9 cellular contexts compared by ENCODE assay signal in genomic region chr12:6635375-6635855, GRCh38. TPM values are rescaled to one million over a fixed set of nuclear protein-coding genes. Genes with fewer than 3 reads are reported as not detected.
DNase-seq lines count a peak whose midpoint lies in the region; ATAC-seq, FAIRE-seq and TF ChIP-seq lines count a peak whose summit lies in the region.
"Had no signal": no experiment of that assay in that cellular context is flagged by ENCODE, and none has a peak within 500 bp of the region (broad histone marks: within the 10 kb centered on the region; RNA-seq: fewer than 3 reads in every experiment).

No MANE protein-coding gene starts in this region.

- no peak overlapping the region for H2BK20ac ChIP-seq in H1 (ENCODE audit: low read length)

- DNase-seq in left ventricle myocardium inferior (no peak), right cardiac atrium (no peak), UCSD-AML1 (lab: John Stamatoyannopoulos, UW; ENCODE audit: unreplicated experiment) (peak; percentile 57), H1 (ENCODE audit: low read depth in 1 of 2, low spot score in 2 of 2) (no peak), cortex of kidney (lab: John Stamatoyannopoulos, UW) (no peak), foreskin melanocyte (no peak)
- DNase-seq in stimulated activated CD8-positive, alpha-beta memory T cell treated with anti-CD3 and anti-CD28 coated beads, Interleukin-7, amount 100 ng/mL, for 24 hours (ENCODE audit: low read depth) = peak; percentile 50

- TF ChIP-seq RAD21 in H1 (IDR thresholded peaks at IDR 0.05 in 1 of 2, conservative IDR thresholded peaks at IDR 0.05 in 1 of 2; ENCODE audit: low read depth in 2 of 2, low read length in 2 of 2) = no peak

- H3K56ac ChIP-seq in H1 (replicated peaks; ENCODE audit: insufficient read length, low read depth, low read length) = no peak overlapping the region

- peaks cover 20% of the 10 kb centered on the region for H3K4me1 ChIP-seq in left ventricle myocardium inferior
- H3K4me1 ChIP-seq in right cardiac atrium (ENCODE audit: control insufficient read depth, insufficient read depth, low read length) = peaks cover 2% of the 10 kb centered on the region
- peaks cover 0 to 11% (median 2%) of the 10 kb centered on the region in 4 experiments; a peak in 5 of 7 replicates for H3K4me1 ChIP-seq in H1 (replicated peaks in 1 of 4; ENCODE audit: control insufficient read depth in 3 of 4, insufficient read depth in 4 of 4, low read length in 3 of 4)

- H3K36me3 ChIP-seq in left ventricle myocardium inferior = no peaks in the 10 kb centered on the region
- H3K36me3 ChIP-seq in H1 (ENCODE audit: control insufficient read depth in 2 of 4, insufficient read depth in 4 of 4, low read length in 3 of 4) = no peaks in the 10 kb centered on the region

- TF ChIP-seq POLR2A in H1 (IDR thresholded peaks at IDR 0.05; ENCODE audit: control extremely low read depth in 1 of 2, low read depth in 2 of 2, low read length in 2 of 2) = no peak

- H2BK15ac ChIP-seq in H1 (ENCODE audit: low read length) = no peak overlapping the region

- ATAC-seq in right cardiac atrium (no peak), HG02852 (IDR thresholded peaks at IDR 0.05; ENCODE audit: unreplicated experiment) (no peak)

- H3K79me2 ChIP-seq in H1 (ENCODE audit: control insufficient read depth in 1 of 2, insufficient read depth in 2 of 2, low read length in 2 of 2) = no peaks in the 10 kb centered on the region

- peak overlapping the region; percentile 7; the same call in 1 of the 2 replicates for H4K8ac ChIP-seq in H1 (ENCODE audit: extremely low read depth, insufficient read depth, low read length)

- H4K5ac ChIP-seq in H1 (ENCODE audit: insufficient read length, low read depth, low read length) = no peak overlapping the region

- H3K27ac ChIP-seq in left ventricle myocardium inferior (replicated peaks) = peak overlapping the region; percentile 18
- H3K27ac ChIP-seq in right cardiac atrium (ENCODE audit: low read length) = no peak overlapping the region
- H3K27ac ChIP-seq in H1 (ENCODE audit: low read depth, low read length) = no peak overlapping the region
- H3K27ac ChIP-seq: C4-2B had no signal

- H4K20me1 ChIP-seq in H1 (replicated peaks in 1 of 2; ENCODE audit: control insufficient read depth in 1 of 2, insufficient read depth in 2 of 2, low read length in 2 of 2) = no peaks in the 10 kb centered on the region

- peak overlapping the region; percentile 52; the same call in 1 of the 2 replicates for H2AFZ ChIP-seq in H1 (ENCODE audit: low read length)

- no peaks in the 10 kb centered on the region for H3K9me3 ChIP-seq in left ventricle myocardium inferior (replicated peaks)
- no peaks in the 10 kb centered on the region for H3K9me3 ChIP-seq in right cardiac atrium (ENCODE audit: control insufficient read depth, low read length)
- H3K9me3 ChIP-seq in H1 (ENCODE audit: insufficient read depth in 2 of 2, low read depth in 1 of 2, low read length in 1 of 2) = no peaks in the 10 kb centered on the region

- no peak overlapping the region for H3K9ac ChIP-seq in H1 (replicated peaks in 1 of 4; ENCODE audit: extremely low read depth in 1 of 4, low read depth in 3 of 4, low read length in 3 of 4)

- H2AK5ac ChIP-seq in H1 (ENCODE audit: low read depth, low read length) = no peak overlapping the region

- no peak overlapping the region for H3K4ac ChIP-seq in H1 (replicated peaks; ENCODE audit: insufficient read length, low read depth, low read length)

- TF ChIP-seq EP300 in H1 (IDR thresholded peaks at IDR 0.05; ENCODE audit: borderline replicate concordance in 1 of 2, low read depth in 2 of 2, low read length in 2 of 2) = no peak

- no peak overlapping the region for H2BK5ac ChIP-seq in H1 (ENCODE audit: low read depth, low read length)

- no peaks in the 10 kb centered on the region for H3K23me2 ChIP-seq in H1 (ENCODE audit: low read depth, low read length)

- intact Hi-C loops in left ventricle myocardium inferior (cut with micrococcal nuclease) (no loop called here), right cardiac atrium (cut with DNase I) (no loop called here)

- CTCF ChIA-PET in H1 (lab: Charles Lee; ENCODE audit: partially characterized antibody) = interaction anchor here (0.6 to 5.1 kb wide), 13 partner anchors 9 to 288 kb away, joined by 3 to 38 read pairs (median 4); partner anchors contain the start of gene ACRBP

- H2BK12ac ChIP-seq in H1 (ENCODE audit: low read depth, low read length) = no peak overlapping the region

- H3K4me3 ChIP-seq in left ventricle myocardium inferior (peak overlapping the region; percentile 23), right cardiac atrium (ENCODE audit: low read length) (no peak overlapping the region), H1 (ENCODE audit: extremely low read depth in 1 of 4, insufficient read depth in 2 of 4, low read depth in 3 of 4, low read length in 4 of 4) (no peak overlapping the region)

- 57% methylated on average over 5 of the region's 5 CpGs for WGBS in right cardiac atrium
- 83% methylated on average over 5 of the region's 5 CpGs; no CpG with 5 or more reads in 1 of the 2 experiments for WGBS in H1 (ENCODE audit: extremely low coverage in 1 of 2, insufficient coverage in 1 of 2, insufficient read length in 1 of 2, insufficient replicate concordance in 2 of 2, low coverage in 1 of 2, low lambda C conversion rate in 2 of 2, missing lambda C conversion rate in 1 of 2), 2 experiments

- POLR2A ChIA-PET in H1 (lab: Charles Lee; ENCODE audit: partially characterized antibody) = interaction anchor here (0.6 to 2.2 kb wide), 7 partner anchors 10 to 190 kb away, joined by 3 to 9 read pairs (median 3); no protein-coding TSS in a partner anchor

- H2BK120ac ChIP-seq in H1 (replicated peaks; ENCODE audit: low read depth, low read length) = no peak overlapping the region

- TF ChIP-seq CTCF in left ventricle myocardium inferior (IDR thresholded peaks at IDR 0.05; ENCODE audit: borderline replicate concordance) = no peak
- no peak for TF ChIP-seq CTCF in H1 (IDR thresholded peaks at IDR 0.05; ENCODE audit: control extremely low read depth in 1 of 3, insufficient read depth in 1 of 3, low read depth in 1 of 3, low read length in 3 of 3)

- H3K79me1 ChIP-seq in H1 (ENCODE audit: low read depth, low read length) = no peaks in the 10 kb centered on the region

- H3K18ac ChIP-seq in H1 (ENCODE audit: extremely low read depth, low read length) = no peak overlapping the region

- H4K91ac ChIP-seq in H1 (replicated peaks; ENCODE audit: insufficient read length, low read length) = no peak overlapping the region

- no peak overlapping the region for H3K14ac ChIP-seq in H1 (ENCODE audit: insufficient read length)

- no peak for FAIRE-seq in H1 (lab: Jason Lieb, UNC)

- H3K27me3 ChIP-seq in left ventricle myocardium inferior (ENCODE audit: low read depth) (peaks cover 6% of the 10 kb centered on the region), right cardiac atrium (ENCODE audit: control insufficient read depth, insufficient read depth) (no peaks in the 10 kb centered on the region), H1 (replicated peaks in 1 of 4; ENCODE audit: control insufficient read depth in 3 of 4, extremely low read depth in 1 of 4, insufficient read depth in 3 of 4, low read length in 3 of 4) (no peaks in the 10 kb centered on the region)

- no peak overlapping the region for H3K4me2 ChIP-seq in H1 (ENCODE audit: insufficient read depth in 1 of 2, low read depth in 2 of 2, low read length in 2 of 2)

- H3K23ac ChIP-seq in H1 (ENCODE audit: insufficient read length) = no peak overlapping the region

RNA-seq across cellular contexts. Expression of gene LPAR5, which starts 0.3 kb away (rescaled TPM):
- total RNA-seq in left ventricle myocardium inferior = 7.0 TPM
- 1 to 10 TPM; 1.1 to 2.6 (median 2.0) TPM for total RNA-seq in right cardiac atrium
- 0.86 TPM for polyA plus RNA-seq in right cardiac atrium
- total RNA-seq in H1 (2021; fragmentation: NEBNext Ultra II Directional; extraction: Animal tissue kit (Norgen Biotek cat#: 25700)) = 0.22 and 0.23 TPM in 2 replicates
- polyA plus RNA-seq in H1 (2011; rRNA removed) = 0.24 and 0.63 TPM in 2 replicates
- 0.31 TPM for polyA plus RNA-seq in H1 (2011; cell fraction: cytosol; rRNA removed)
- polyA plus RNA-seq in H1 (2011; cell fraction: nucleus; rRNA removed) = 0.47 TPM
- 0.29 to 0.40 TPM (median 0.35 TPM) in 3 of 4 replicates, not detected in the other for polyA plus RNA-seq in H1 (2012, experiment 1 of 2)
- 0.21 TPM for polyA plus RNA-seq in H1 (2012, experiment 2 of 2)
- polyA plus RNA-seq in H1 (2013, experiment 1 of 2) = 0.57 TPM
- 0.48 TPM for polyA plus RNA-seq in H1 (2013, experiment 2 of 2)
- 0.32 and 0.63 TPM in 2 replicates for polyA minus RNA-seq in H1 (2011; rRNA and poly(A)+ RNA removed)
- not detected for polyA minus RNA-seq in H1 (2011; cell fraction: cytosol; rRNA and poly(A)+ RNA removed)
- 0.40 TPM for polyA minus RNA-seq in H1 (2011; cell fraction: nucleus; rRNA and poly(A)+ RNA removed)

RNA-seq across cellular contexts. Expression of gene ACRBP, which starts 11.8 kb away (rescaled TPM):
- total RNA-seq in left ventricle myocardium inferior (1.4 TPM), right cardiac atrium (1 to 10 TPM; 1.0 to 2.1 (median 1.1) TPM)
- polyA plus RNA-seq in right cardiac atrium (0.50 TPM), H1 (2011; rRNA removed) (5.2 and 8.9 TPM in 2 replicates)
- 0.80 and 1.2 TPM in 2 replicates for total RNA-seq in H1 (2021; fragmentation: NEBNext Ultra II Directional; extraction: Animal tissue kit (Norgen Biotek cat#: 25700))
- polyA plus RNA-seq in H1 (2011; cell fraction: cytosol; rRNA removed) = 4.1 TPM
- 13.2 TPM for polyA plus RNA-seq in H1 (2011; cell fraction: nucleus; rRNA removed)
- 0.98 to 1.8 TPM (median 1.4 TPM) in 4 replicates for polyA plus RNA-seq in H1 (2012, experiment 1 of 2)
- 0.30 TPM for polyA plus RNA-seq in H1 (2012, experiment 2 of 2)
- polyA plus RNA-seq in H1 (2013, experiment 1 of 2) = 1.5 TPM
- 2.1 TPM for polyA plus RNA-seq in H1 (2013, experiment 2 of 2)
- 5.7 and 11.8 TPM in 2 replicates for polyA minus RNA-seq in H1 (2011; rRNA and poly(A)+ RNA removed)
- polyA minus RNA-seq in H1 (2011; cell fraction: cytosol; rRNA and poly(A)+ RNA removed) = 2.2 TPM
- polyA minus RNA-seq in H1 (2011; cell fraction: nucleus; rRNA and poly(A)+ RNA removed) = 5.7 TPM

RNA-seq across cellular contexts. Expression of gene ING4, which starts 27.5 kb away (rescaled TPM):
- total RNA-seq in left ventricle myocardium inferior = 23.2 TPM
- total RNA-seq in right cardiac atrium = 10 to 100 TPM; 18.3 to 31.2 (median 30.2) TPM
- polyA plus RNA-seq in right cardiac atrium = 27.0 TPM
- total RNA-seq in H1 (2021; fragmentation: NEBNext Ultra II Directional; extraction: Animal tissue kit (Norgen Biotek cat#: 25700)) = 21.7 and 22.9 TPM in 2 replicates
- polyA plus RNA-seq in H1 (2011; rRNA removed) = 28.6 and 29.3 TPM in 2 replicates
- 44.8 TPM for polyA plus RNA-seq in H1 (2011; cell fraction: cytosol; rRNA removed)
- polyA plus RNA-seq in H1 (2011; cell fraction: nucleus; rRNA removed) = 62.2 TPM
- polyA plus RNA-seq in H1 (2012, experiment 1 of 2) = 25.6 to 40.6 TPM (median 29.1 TPM) in 4 replicates
- polyA plus RNA-seq in H1 (2012, experiment 2 of 2) = 21.9 TPM
- 26.0 TPM for polyA plus RNA-seq in H1 (2013, experiment 1 of 2)
- polyA plus RNA-seq in H1 (2013, experiment 2 of 2) = 22.1 TPM
- 15.7 and 16.4 TPM in 2 replicates for polyA minus RNA-seq in H1 (2011; rRNA and poly(A)+ RNA removed)
- 6.8 TPM for polyA minus RNA-seq in H1 (2011; cell fraction: cytosol; rRNA and poly(A)+ RNA removed)
- 13.0 TPM for polyA minus RNA-seq in H1 (2011; cell fraction: nucleus; rRNA and poly(A)+ RNA removed)

RNA-seq across cellular contexts. Expression of gene CHD4, which starts 28.2 kb away (rescaled TPM):
- 151 TPM for total RNA-seq in left ventricle myocardium inferior
- total RNA-seq in right cardiac atrium = 100 to 1,000 TPM; 138 to 165 (median 153) TPM
- 142 TPM for polyA plus RNA-seq in right cardiac atrium
- total RNA-seq in H1 (2021; fragmentation: NEBNext Ultra II Directional; extraction: Animal tissue kit (Norgen Biotek cat#: 25700)) = 305 and 330 TPM in 2 replicates
- 198 and 214 TPM in 2 replicates for polyA plus RNA-seq in H1 (2011; rRNA removed)
- 178 TPM for polyA plus RNA-seq in H1 (2011; cell fraction: cytosol; rRNA removed)
- polyA plus RNA-seq in H1 (2011; cell fraction: nucleus; rRNA removed) = 362 TPM
- 194 to 267 TPM (median 241 TPM) in 4 replicates for polyA plus RNA-seq in H1 (2012, experiment 1 of 2)
- polyA plus RNA-seq in H1 (2012, experiment 2 of 2) = 52.1 TPM
- 180 TPM for polyA plus RNA-seq in H1 (2013, experiment 1 of 2)
- polyA plus RNA-seq in H1 (2013, experiment 2 of 2) = 192 TPM
- polyA minus RNA-seq in H1 (2011; rRNA and poly(A)+ RNA removed) = 290 and 298 TPM in 2 replicates
- 180 TPM for polyA minus RNA-seq in H1 (2011; cell fraction: cytosol; rRNA and poly(A)+ RNA removed)
- polyA minus RNA-seq in H1 (2011; cell fraction: nucleus; rRNA and poly(A)+ RNA removed) = 129 TPM

RNA-seq across cellular contexts. Expression of gene ZNF384, which starts 53.8 kb away (rescaled TPM):
- total RNA-seq in left ventricle myocardium inferior (26.5 TPM), right cardiac atrium (10 to 100 TPM; 32.9 to 35.0 (median 33.8) TPM)
- polyA plus RNA-seq in right cardiac atrium (23.5 TPM), H1 (2011; rRNA removed) (59.0 and 75.1 TPM in 2 replicates)
- total RNA-seq in H1 (2021; fragmentation: NEBNext Ultra II Directional; extraction: Animal tissue kit (Norgen Biotek cat#: 25700)) = 59.6 and 60.1 TPM in 2 replicates
- 66.7 TPM for polyA plus RNA-seq in H1 (2011; cell fraction: cytosol; rRNA removed)
- polyA plus RNA-seq in H1 (2011; cell fraction: nucleus; rRNA removed) = 138 TPM
- 64.4 to 74.8 TPM (median 69.2 TPM) in 4 replicates for polyA plus RNA-seq in H1 (2012, experiment 1 of 2)
- 30.4 TPM for polyA plus RNA-seq in H1 (2012, experiment 2 of 2)
- 47.8 TPM for polyA plus RNA-seq in H1 (2013, experiment 1 of 2)
- polyA plus RNA-seq in H1 (2013, experiment 2 of 2) = 45.3 TPM
- polyA minus RNA-seq in H1 (2011; rRNA and poly(A)+ RNA removed) = 69.0 and 70.2 TPM in 2 replicates
- 39.0 TPM for polyA minus RNA-seq in H1 (2011; cell fraction: cytosol; rRNA and poly(A)+ RNA removed)
- polyA minus RNA-seq in H1 (2011; cell fraction: nucleus; rRNA and poly(A)+ RNA removed) = 71.1 TPM

Comparison
In these comparisons a context has a peak if more than half of its experiments do, and no peak if none do; other contexts are left out.
1. DNase-seq: peak in UCSD-AML1 (single experiment) and stimulated activated CD8-positive, alpha-beta memory T cell treated with anti-CD3 and anti-CD28 coated beads, Interleukin-7, amount 100 ng/mL, for 24 hours (single experiment); none in left ventricle myocardium inferior (single experiment), right cardiac atrium (0 of 3), H1 (0 of 2), cortex of kidney (single experiment) and foreskin melanocyte (single experiment).